ENCODE assay signal across 9 cellular contexts in the genomic region with DNA sequence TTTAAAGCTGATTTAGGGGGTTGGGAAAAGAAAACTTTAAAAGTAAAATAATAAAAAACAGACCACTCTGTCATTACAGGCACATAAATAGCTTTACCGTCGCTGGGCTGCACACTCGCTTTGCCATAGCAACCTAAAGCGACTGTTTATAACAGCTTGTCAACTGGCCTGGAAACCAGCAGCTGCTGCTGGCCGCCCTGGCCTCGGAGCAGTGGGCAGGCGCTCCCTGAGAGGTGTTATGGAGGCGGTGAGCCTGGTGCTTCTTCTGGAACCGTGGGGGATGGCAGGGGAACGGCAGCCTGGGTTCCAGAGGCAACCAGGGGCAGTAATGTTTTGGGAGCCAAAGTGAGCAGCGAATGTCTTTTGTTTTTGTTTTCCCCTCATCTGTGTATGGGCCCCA. TPM values are rescaled to one million over a fixed set of nuclear protein-coding genes. Genes with fewer than 3 reads are reported as not detected.
DNase-seq lines count a peak whose midpoint lies in the region; ATAC-seq, FAIRE-seq and TF ChIP-seq lines count a peak whose summit lies in the region.
"Had no signal": no experiment of that assay in that cellular context is flagged by ENCODE, and none has a peak within 500 bp of the region (broad histone marks: within the 10 kb centered on the region; RNA-seq: fewer than 3 reads in every experiment).

No MANE protein-coding gene starts in this region.

- H3K4me1 ChIP-seq in CD4-positive, CD25-positive, alpha-beta regulatory T cell (ENCODE audit: control insufficient read depth, insufficient read depth, low read length, poor library complexity, severe bottlenecking) = peaks cover 79% of the 10 kb centered on the region
- H3K4me1 ChIP-seq in pancreas = peaks cover 0 to 26% (median 9%) of the 10 kb centered on the region in 3 donors

- H3K9me3 Mint-ChIP-seq in CD4-positive, CD25-positive, alpha-beta regulatory T cell = no peaks in the 10 kb centered on the region
- no peaks in the 10 kb centered on the region for H3K9me3 Mint-ChIP-seq in T-helper 2 cell treated with Interferon-gamma antibody and Interleukin-4, amounts not matched to agents 5 μg/mL and 100 μg/mL, for 36 hours

- H3K36me3 ChIP-seq in CD4-positive, CD25-positive, alpha-beta regulatory T cell (ENCODE audit: control insufficient read depth, insufficient read depth, low read length) = peaks cover 13% of the 10 kb centered on the region
- H3K36me3 ChIP-seq in pancreas = no peaks in the 10 kb centered on the region

- no peaks in the 10 kb centered on the region for H3K27me3 Mint-ChIP-seq in CD4-positive, CD25-positive, alpha-beta regulatory T cell
- H3K27me3 Mint-ChIP-seq in T-helper 2 cell treated with Interferon-gamma antibody and Interleukin-4, amounts not matched to agents 5 μg/mL and 100 μg/mL, for 36 hours (ENCODE audit: low read depth) = no peaks in the 10 kb centered on the region

- WGBS in pancreas, 2 donors = 34 to 52% methylated on average over 11 of the region's 11 CpGs

- peak overlapping the region in 3 of 4 donors; percentile 5 to 77 (median 21) for H3K4me3 Mint-ChIP-seq in CD4-positive, CD25-positive, alpha-beta regulatory T cell
- H3K4me3 Mint-ChIP-seq in T-helper 2 cell treated with Interferon-gamma antibody and Interleukin-4, amounts not matched to agents 5 μg/mL and 100 μg/mL, for 36 hours = no peak overlapping the region

- TF ChIP-seq CTCF in pancreas (IDR thresholded peaks at IDR 0.05) = no peak

- ATAC-seq in CD4-positive, CD25-positive, alpha-beta regulatory T cell (ENCODE audit: low read depth in 2 of 2) = no peak
- ATAC-seq in pancreas = peak; percentile 74 to 87 (median 82)
- no peak for ATAC-seq in GM19463 (IDR thresholded peaks at IDR 0.05; ENCODE audit: unreplicated experiment)

- peaks cover 7% of the 10 kb centered on the region for H3K36me3 Mint-ChIP-seq in CD4-positive, CD25-positive, alpha-beta regulatory T cell
- peaks cover 47% of the 10 kb centered on the region for H3K36me3 Mint-ChIP-seq in T-helper 2 cell treated with Interferon-gamma antibody and Interleukin-4, amounts not matched to agents 5 μg/mL and 100 μg/mL, for 36 hours (ENCODE audit: low read depth)

- H3K27ac Mint-ChIP-seq in CD4-positive, CD25-positive, alpha-beta regulatory T cell = peak overlapping the region; percentile 96 to 97 (median 96)
- peak overlapping the region; percentile 67 for H3K27ac Mint-ChIP-seq in T-helper 2 cell treated with Interferon-gamma antibody and Interleukin-4, amounts not matched to agents 5 μg/mL and 100 μg/mL, for 36 hours

- peaks cover 5 to 84% (median 64%) of the 10 kb centered on the region in 4 donors for H3K4me1 Mint-ChIP-seq in CD4-positive, CD25-positive, alpha-beta regulatory T cell
- peaks cover 60% of the 10 kb centered on the region for H3K4me1 Mint-ChIP-seq in T-helper 2 cell treated with Interferon-gamma antibody and Interleukin-4, amounts not matched to agents 5 μg/mL and 100 μg/mL, for 36 hours (ENCODE audit: low read depth)

- no peak overlapping the region for H3K4me3 ChIP-seq in CD4-positive, CD25-positive, alpha-beta regulatory T cell (ENCODE audit: low read depth, low read length)
- no peak overlapping the region for H3K4me3 ChIP-seq in pancreas

- peak overlapping the region; percentile 83 for H3K27ac ChIP-seq in CD4-positive, CD25-positive, alpha-beta regulatory T cell (ENCODE audit: insufficient read depth, low read length, poor library complexity, severe bottlenecking)
- H3K27ac ChIP-seq in pancreas = peak overlapping the region in 2 of 4 donors; percentile 36 to 37

- no peak for DNase-seq in CD4-positive, CD25-positive, alpha-beta regulatory T cell
- no peak for DNase-seq in T-helper 2 cell treated with Interferon-gamma antibody and Interleukin-4, amounts not matched to agents 5 μg/mL and 100 μg/mL, for 36 hours (ENCODE audit: low spot score)
- DNase-seq in fibroblast of the conjunctiva (ENCODE audit: low read depth) = peak; percentile 72
- peak; percentile 54 to 87 (median 72) for DNase-seq in pancreas
- DNase-seq in ureter (ENCODE audit: low spot score) = no peak
- DNase-seq in DMS153 (lab: John Stamatoyannopoulos, UW) = no peak
- DNase-seq in superior temporal gyrus (ENCODE audit: extremely low spot score) = no peak
- DNase-seq: effector CD8-positive, alpha-beta T cell had no signal

- no peak for FAIRE-seq in pancreas (lab: Jason Lieb, UNC)

- H3K27me3 ChIP-seq in CD4-positive, CD25-positive, alpha-beta regulatory T cell (ENCODE audit: control insufficient read depth, insufficient read depth, low read length) = no peaks in the 10 kb centered on the region
- no peaks in the 10 kb centered on the region for H3K27me3 ChIP-seq in pancreas

- no peaks in the 10 kb centered on the region for H3K9me3 ChIP-seq in CD4-positive, CD25-positive, alpha-beta regulatory T cell (ENCODE audit: control insufficient read depth in 2 of 2, low read length in 2 of 2)
- H3K9me3 ChIP-seq in pancreas = no peaks in the 10 kb centered on the region

- intact Hi-C loops in pancreas (cut with DNase I) = loop anchor here in 1 of 3 donors (2.0 kb wide), 1 partner anchor 14 kb away; no protein-coding TSS in a partner anchor

RNA-seq across cellular contexts. Expression of a gene that starts 45.7 kb away (rescaled TPM):
- 149 TPM for total RNA-seq in CD4-positive, CD25-positive, alpha-beta regulatory T cell
- polyA plus RNA-seq in CD4-positive, CD25-positive, alpha-beta regulatory T cell = 10 to 100 TPM; 25.8 to 39.6 (median 31.7) TPM
- total RNA-seq in pancreas = 10 to 100 TPM; 14.0 to 40.5 (median 15.0) TPM
- polyA plus RNA-seq in pancreas = 10 to 100 TPM; 13.8 to 19.3 TPM
- 141 TPM for total RNA-seq in ureter

Comparison
In these comparisons a context has a peak if more than half of its experiments do, and no peak if none do; other contexts are left out.
1. ATAC-seq: peak in pancreas (4 of 4); none in CD4-positive, CD25-positive, alpha-beta regulatory T cell (0 of 2) and GM19463 (single experiment).
2. DNase-seq: peak in fibroblast of the conjunctiva (single experiment) and pancreas (6 of 6); none in CD4-positive, CD25-positive, alpha-beta regulatory T cell (0 of 3), T-helper 2 cell treated with Interferon-gamma antibody and Interleukin-4, amounts not matched to agents 5 μg/mL and 100 μg/mL, for 36 hours (single experiment), ureter (single experiment), DMS153 (single experiment) and superior temporal gyrus (single experiment).